16 cellular contexts compared by ENCODE assay signal in genomic region chr5:41790038-41790776, GRCh38.
DNase-seq lines count a peak whose midpoint lies in the region; ATAC-seq and TF ChIP-seq lines count a peak whose summit lies in the region.
"Had no signal": no experiment of that assay in that cellular context is flagged by ENCODE, and none has a peak within 500 bp of the region (broad histone marks: within the 10 kb centered on the region; RNA-seq: fewer than 3 reads in every experiment).

No MANE protein-coding gene starts in this region.

- H3K4me3 ChIP-seq in ACC112 (ENCODE audit: low read depth, low read length) (no peak overlapping the region), fibroblast of the aortic adventitia (ENCODE audit: low read depth, low read length) (peak overlapping the region; percentile 13), left ventricle myocardium inferior (no peak overlapping the region)
- H3K4me3 ChIP-seq: upper lobe of right lung had no signal

- H3K4me1 Mint-ChIP-seq in activated T-cell treated with anti-CD3 and anti-CD28 coated beads, Interleukin-2, amount 50 U/mL, for 24 hours (ENCODE audit: low read depth): peaks cover 5% of the 10 kb centered on the region

- no peak overlapping the region for H3K4me3 Mint-ChIP-seq in activated T-cell treated with anti-CD3 and anti-CD28 coated beads, Interleukin-2, amount 50 U/mL, for 24 hours
- H3K4me3 Mint-ChIP-seq: naive thymus-derived CD4-positive, alpha-beta T cell had no signal

- H3K27ac ChIP-seq in ACC112 (ENCODE audit: low read depth, low read length) (peak overlapping the region; percentile 74), left ventricle myocardium inferior (replicated peaks) (no peak overlapping the region)
- H3K27ac ChIP-seq: upper lobe of right lung, WERI-Rb-1 had no signal

- H3K27me3 Mint-ChIP-seq in activated T-cell treated with anti-CD3 and anti-CD28 coated beads, Interleukin-2, amount 50 U/mL, for 24 hours: no peaks in the 10 kb centered on the region
- H3K27me3 Mint-ChIP-seq: naive thymus-derived CD4-positive, alpha-beta T cell had no signal

- H3K9me3 Mint-ChIP-seq in activated T-cell treated with anti-CD3 and anti-CD28 coated beads, Interleukin-2, amount 50 U/mL, for 24 hours: no peaks in the 10 kb centered on the region
- H3K9me3 Mint-ChIP-seq: naive thymus-derived CD4-positive, alpha-beta T cell had no signal

- H3K36me3 ChIP-seq in ACC112 (ENCODE audit: insufficient read depth, low read length) (no peaks in the 10 kb centered on the region), left ventricle myocardium inferior (peaks cover 6% of the 10 kb centered on the region)
- H3K36me3 ChIP-seq: upper lobe of right lung, WERI-Rb-1 had no signal

- intact Hi-C loops in left ventricle myocardium inferior (cut with micrococcal nuclease): no loop called here

- H3K27me3 ChIP-seq in ACC112 (ENCODE audit: insufficient read depth, low read length) (no peaks in the 10 kb centered on the region), left ventricle myocardium inferior (ENCODE audit: low read depth) (no peaks in the 10 kb centered on the region)
- H3K27me3 ChIP-seq: upper lobe of right lung had no signal

- H3K79me2 ChIP-seq in ACC112 (ENCODE audit: control insufficient read depth, insufficient read depth, low read length, unreplicated experiment): no peaks in the 10 kb centered on the region

- in situ Hi-C loops in G401 (cut with HindIII; ENCODE audit: low sequenced_read_pairs): no loop called here

- peak in 2 of 3 experiments; percentile 65 to 85 for DNase-seq in NCI-H1417 (lab: John Stamatoyannopoulos, UW)
- DNase-seq in fibroblast of the aortic adventitia (ENCODE audit: low read depth): peak; percentile 78
- DNase-seq in G401 (ENCODE audit: low spot score): no peak
- DNase-seq in activated T-cell treated with anti-CD3 and anti-CD28 coated beads, Interleukin-2, amount 50 U/mL, for 24 hours: no peak
- DNase-seq in left ventricle myocardium inferior: no peak
- DNase-seq: activated gamma-delta T cell; COR-L47; H7; naive thymus-derived CD4-positive, alpha-beta T cell; NCI-H226; stimulated activated naive CD4-positive, alpha-beta T cell; upper lobe of right lung; WERI-Rb-1 had no signal

- H2AFZ ChIP-seq in ACC112 (ENCODE audit: low read length, unreplicated experiment): no peak overlapping the region

- H3K4me1 ChIP-seq in ACC112 (ENCODE audit: control insufficient read depth, insufficient read depth, low read length, unreplicated experiment) (peaks cover 69% of the 10 kb centered on the region), left ventricle myocardium inferior (peaks cover 47% of the 10 kb centered on the region)
- H3K4me1 ChIP-seq: upper lobe of right lung had no signal

- H3K9me3 ChIP-seq in left ventricle myocardium inferior (replicated peaks): no peaks in the 10 kb centered on the region
- H3K9me3 ChIP-seq: upper lobe of right lung had no signal

- ATAC-seq in SK-N-SH treated with all-trans-retinoic acid at 6 μM for 48 hours (peak; percentile 65), HG03095 (IDR thresholded peaks at IDR 0.05; ENCODE audit: unreplicated experiment) (no peak)
- ATAC-seq: naive thymus-derived CD4-positive, alpha-beta T cell; upper lobe of right lung had no signal

- no peak overlapping the region for H3K27ac Mint-ChIP-seq in activated T-cell treated with anti-CD3 and anti-CD28 coated beads, Interleukin-2, amount 50 U/mL, for 24 hours
- H3K27ac Mint-ChIP-seq: naive thymus-derived CD4-positive, alpha-beta T cell had no signal

- no peak for TF ChIP-seq CTCF in fibroblast of the aortic adventitia (IDR thresholded peaks at IDR 0.05; ENCODE audit: insufficient read depth, low read length)
- TF ChIP-seq CTCF in left ventricle myocardium inferior (IDR thresholded peaks at IDR 0.05; ENCODE audit: borderline replicate concordance): no peak

- H3K36me3 Mint-ChIP-seq in activated T-cell treated with anti-CD3 and anti-CD28 coated beads, Interleukin-2, amount 50 U/mL, for 24 hours (ENCODE audit: low read depth): peaks cover 88% of the 10 kb centered on the region

TF ChIP-seq in SK-N-SH treated with all-trans-retinoic acid at 6 μM for 48 hours, 23 proteins besides CTCF, POLR2A, EP300 and RAD21:
- no peak for TF ChIP-seq TOX (CRISPR knock-in tag; IDR thresholded peaks at IDR 0.05; ENCODE audit: borderline replicate concordance)
- TF ChIP-seq TCF4 (CRISPR knock-in tag; IDR thresholded peaks at IDR 0.05; ENCODE audit: borderline replicate concordance): peak; percentile 91
- TF ChIP-seq TSHZ2 (CRISPR knock-in tag; IDR thresholded peaks at IDR 0.05): peak; percentile 83
- TF ChIP-seq ZNF8 (CRISPR knock-in tag; IDR thresholded peaks at IDR 0.05): no peak
- no peak for TF ChIP-seq POU6F1 (CRISPR knock-in tag; IDR thresholded peaks at IDR 0.05; ENCODE audit: borderline replicate concordance, low read depth)

Comparison
In these comparisons a context has a peak if more than half of its experiments do, and no peak if none do; other contexts are left out.
1. DNase-seq: peak in NCI-H1417 (2 of 3) and fibroblast of the aortic adventitia (single experiment); none in G401 (single experiment), activated T-cell treated with anti-CD3 and anti-CD28 coated beads, Interleukin-2, amount 50 U/mL, for 24 hours (single experiment) and left ventricle myocardium inferior (single experiment).